ENCODE assay signal across 9 cellular contexts in the genomic region with DNA sequence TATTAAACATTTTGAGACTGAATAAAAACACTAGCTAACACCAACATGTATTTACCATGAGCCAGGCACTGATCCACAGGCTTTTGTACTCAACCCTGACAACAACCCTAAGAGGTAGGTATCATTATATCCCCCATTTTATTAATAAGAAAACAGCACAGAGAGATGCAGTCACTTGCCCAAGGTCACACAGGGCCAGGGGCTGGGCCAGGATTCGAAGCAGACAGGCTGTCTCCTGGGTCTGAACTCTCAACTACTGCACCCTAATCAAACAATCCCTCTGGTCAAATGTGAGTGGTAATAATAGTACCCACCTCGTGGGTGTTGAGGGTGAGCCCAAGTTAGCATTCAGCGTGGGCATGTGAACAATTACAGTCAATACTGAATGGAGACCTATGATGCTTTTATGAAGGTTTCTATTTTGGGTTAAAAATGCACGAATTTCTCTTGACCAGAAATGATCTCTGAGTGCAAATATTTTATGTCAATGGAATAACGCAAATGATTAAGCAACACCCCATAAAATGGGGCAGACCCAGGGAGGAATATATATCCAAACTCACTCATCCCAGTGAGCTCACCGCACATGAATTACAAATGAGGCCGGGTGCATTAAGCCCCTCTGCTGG. TPM values are rescaled to one million over a fixed set of nuclear protein-coding genes. Genes with fewer than 3 reads are reported as not detected.
A peak's percentile ranks its signal among the peaks of the same experiment; 100 is the strongest.
DNase-seq lines count a peak whose midpoint lies in the region; ATAC-seq and TF ChIP-seq lines count a peak whose summit lies in the region.
"Not testable (repeated sequence)": the region's sequence is repeated elsewhere in the genome, so short reads cannot be mapped to it uniquely, and the experiment has no call there.
"Had no signal": no experiment of that assay in that cellular context is flagged by ENCODE, and none has a peak within 500 bp of the region (broad histone marks: within the 10 kb centered on the region; RNA-seq: fewer than 3 reads in every experiment).

No MANE protein-coding gene starts in this region.

- H4K20me1 ChIP-seq in SK-N-SH (ENCODE audit: insufficient read depth): not testable (repeated sequence)

- not testable (repeated sequence) for TF ChIP-seq POLR2A in spleen (IDR thresholded peaks at IDR 0.05)

- CTCF ChIA-PET in BJ (lab: Yijun Ruan, JAX); HEK293 (lab: Yijun Ruan, JAX); SK-N-SH (lab: Yijun Ruan, JAX): not testable (repeated sequence)

- H3K4me3 ChIP-seq in BJ (ENCODE audit: low read depth, low read length): peak overlapping the region; percentile 74
- H3K4me3 ChIP-seq in HEK293 (ENCODE audit: low read depth, low read length): peak overlapping the region; percentile 63
- peak overlapping the region in 1 of 2 experiments; percentile 64; a peak in 2 of 4 replicates for H3K4me3 ChIP-seq in SK-N-SH (ENCODE audit: low read depth in 2 of 2, low read length in 1 of 2)
- H3K4me3 ChIP-seq in effector memory CD4-positive, alpha-beta T cell (ENCODE audit: insufficient read depth, low read depth, low read length, poor library complexity, severe bottlenecking): not testable (repeated sequence)
- peak overlapping the region; percentile 65; the same call in 1 of the 2 replicates for H3K4me3 ChIP-seq in iPS DF 6.9 (ENCODE audit: low read length)
- peak overlapping the region in 7 of 8 donors; percentile 73 to 93 (median 85) for H3K4me3 ChIP-seq in spleen

- H3K27ac Mint-ChIP-seq in activated naive CD8-positive, alpha-beta T cell: peak overlapping the region; percentile 95
- peak overlapping the region; percentile 77 to 98 (median 95) for H3K27ac Mint-ChIP-seq in naive thymus-derived CD8-positive, alpha-beta T cell

- not testable (repeated sequence) for H3K36me3 Mint-ChIP-seq in activated naive CD8-positive, alpha-beta T cell; naive thymus-derived CD8-positive, alpha-beta T cell

- not testable (repeated sequence) for H3K9me2 ChIP-seq in SK-N-SH

- H3K79me2 ChIP-seq in SK-N-SH (ENCODE audit: insufficient read depth): not testable (repeated sequence)

- not testable (repeated sequence) for H3K27me3 Mint-ChIP-seq in activated naive CD8-positive, alpha-beta T cell; naive thymus-derived CD8-positive, alpha-beta T cell

- intact Hi-C loops in spleen (cut with DNase I; ENCODE audit: low total_unique reads): not testable (repeated sequence)

- not testable (repeated sequence) for H3K9me3 ChIP-seq in HEK293 (ENCODE audit: control insufficient read depth, insufficient read depth, low read depth, low read length); SK-N-SH; effector memory CD4-positive, alpha-beta T cell (ENCODE audit: control insufficient read depth, low read length); iPS DF 6.9 (ENCODE audit: control insufficient read depth, insufficient read depth, low read length); spleen

- not testable (repeated sequence) for H3K36me3 ChIP-seq in BJ (ENCODE audit: control insufficient read depth, insufficient read depth, low read length); HEK293 (ENCODE audit: control insufficient read depth in 2 of 2, insufficient read depth in 1 of 2, low read length in 2 of 2); SK-N-SH (replicated peaks in 1 of 2; ENCODE audit: control insufficient read depth in 1 of 2, insufficient read depth in 2 of 2, low read length in 1 of 2); effector memory CD4-positive, alpha-beta T cell (ENCODE audit: control insufficient read depth, insufficient read depth, low read length); iPS DF 6.9 (ENCODE audit: control insufficient read depth, insufficient read depth, low read length); spleen

- not testable (repeated sequence) for TF ChIP-seq RAD21 in SK-N-SH (IDR thresholded peaks at IDR 0.05; ENCODE audit: low read length)

- POLR2A ChIA-PET in BJ (lab: Charles Lee); HEK293 (lab: Yijun Ruan, JAX); SK-N-SH (lab: Yijun Ruan, JAX): not testable (repeated sequence)
- POLR2A ChIA-PET in naive thymus-derived CD8-positive, alpha-beta T cell (lab: Charles Lee): interaction anchor here (2.1 kb wide), 1 partner anchor 63 kb away, joined by 9 read pairs; a partner anchor contains a TSS

- peak overlapping the region; percentile 78; the same call in 1 of the 2 replicates for H3K9ac ChIP-seq in SK-N-SH

- H3K9me3 Mint-ChIP-seq in activated naive CD8-positive, alpha-beta T cell (ENCODE audit: low read depth); naive thymus-derived CD8-positive, alpha-beta T cell: not testable (repeated sequence)

- not testable (repeated sequence) for H3F3A ChIP-seq in SK-N-SH (replicated peaks; ENCODE audit: insufficient read depth)

- DNase-seq in BJ (ENCODE audit: low read depth); SK-N-SH; effector memory CD4-positive, alpha-beta T cell; iPS DF 6.9 (ENCODE audit: low read depth, low spot score); naive thymus-derived CD8-positive, alpha-beta T cell; spleen: not testable (repeated sequence)

- H3K4me3 Mint-ChIP-seq in activated naive CD8-positive, alpha-beta T cell: peak overlapping the region; percentile 93
- peak overlapping the region; percentile 88 to 94 (median 90) for H3K4me3 Mint-ChIP-seq in naive thymus-derived CD8-positive, alpha-beta T cell

- not testable (repeated sequence) for H3K27me3 ChIP-seq in BJ (ENCODE audit: control insufficient read depth, insufficient read depth, low read length); SK-N-SH (ENCODE audit: insufficient read depth); effector memory CD4-positive, alpha-beta T cell (replicated peaks; ENCODE audit: control insufficient read depth, insufficient read depth, low read length, poor library complexity, severe bottlenecking); iPS DF 6.9 (ENCODE audit: control insufficient read depth, insufficient read depth, low read length); spleen (replicated peaks in 1 of 7)

- H3K27ac ChIP-seq in HEK293 (ENCODE audit: extremely low read depth, low read depth, low read length); SK-N-SH (ENCODE audit: low read depth in 2 of 2, low read length in 1 of 2); iPS DF 6.9 (ENCODE audit: low read length): not testable (repeated sequence)
- peak overlapping the region; percentile 74 for H3K27ac ChIP-seq in effector memory CD4-positive, alpha-beta T cell (ENCODE audit: insufficient read depth, low read length, poor library complexity, severe bottlenecking)
- H3K27ac ChIP-seq in spleen: peak overlapping the region in 4 of 8 donors; percentile 88 to 92 (median 90)

- not testable (repeated sequence) for TF ChIP-seq CTCF in BJ (IDR thresholded peaks at IDR 0.05; ENCODE audit: insufficient read depth, low read depth, low read length); HEK293 (tag by site-specific recombination; IDR thresholded peaks at IDR 0.05); SK-N-SH (IDR thresholded peaks at IDR 0.05); spleen (IDR thresholded peaks at IDR 0.05 in 8 of 11, conservative IDR thresholded peaks at IDR 0.05 in 3 of 11)

- not testable (repeated sequence) for ATAC-seq in naive thymus-derived CD8-positive, alpha-beta T cell

- H2AFZ ChIP-seq in SK-N-SH (ENCODE audit: low read depth): not testable (repeated sequence)

- WGBS in SK-N-SH (ENCODE audit: low lambda C conversion rate): 59% methylated on average over 5 of the region's 7 CpGs
- no CpG with 5 or more reads among the region's 7 CpGs for WGBS in iPS DF 6.9 (ENCODE audit: insufficient coverage, insufficient read length)
- WGBS in spleen, 5 donors: 28 to 43% (median 39%) methylated on average over 6 to 7 of the region's 7 CpGs

- H3K4me1 ChIP-seq in HEK293 (ENCODE audit: control insufficient read depth, insufficient read depth, low read length); SK-N-SH (ENCODE audit: control insufficient read depth in 1 of 2, insufficient read depth in 2 of 2, low read depth in 1 of 2, low read length in 1 of 2); effector memory CD4-positive, alpha-beta T cell (ENCODE audit: control insufficient read depth, insufficient read depth, low read length, poor library complexity, severe bottlenecking); iPS DF 6.9 (ENCODE audit: control insufficient read depth, insufficient read depth, low read length): not testable (repeated sequence)
- H3K4me1 ChIP-seq in spleen: peaks cover 0 to 21% (median 10%) of the 10 kb centered on the region in 6 donors

- peak overlapping the region; percentile 87 for H3K4me2 ChIP-seq in SK-N-SH

- TF ChIP-seq EP300 in SK-N-SH (IDR thresholded peaks at IDR 0.05; ENCODE audit: borderline replicate concordance in 1 of 2, low read depth in 1 of 2, low read length in 1 of 2): not testable (repeated sequence)

- H3K4me1 Mint-ChIP-seq in activated naive CD8-positive, alpha-beta T cell (ENCODE audit: low read depth): peaks cover 29% of the 10 kb centered on the region
- H3K4me1 Mint-ChIP-seq in naive thymus-derived CD8-positive, alpha-beta T cell: peaks cover 6 to 24% (median 19%) of the 10 kb centered on the region in 4 donors

RNA-seq across cellular contexts. Expression of a gene that starts 1.0 kb away (rescaled TPM):
- polyA plus RNA-seq in BJ (2011; rRNA removed) (6.5 and 8.5 TPM in 2 replicates), SK-N-SH (2012; rRNA removed) (12.5 and 12.9 TPM in 2 replicates), spleen (1 to 10 TPM; 4.5 to 7.8 (median 6.7) TPM)
- 5.8 and 8.4 TPM in 2 replicates for polyA minus RNA-seq in BJ (2011; rRNA and poly(A)+ RNA removed)
- polyA plus RNA-seq in SK-N-SH (2012; cell fraction: cytosol; rRNA removed): 5.7 and 8.3 TPM in 2 replicates
- polyA plus RNA-seq in SK-N-SH (2012; cell fraction: nucleus; rRNA removed): 18.1 and 19.8 TPM in 2 replicates
- total RNA-seq in naive thymus-derived CD8-positive, alpha-beta T cell: 10 to 100 TPM; 11.5 to 11.8 TPM
- 10 to 100 TPM; 11.6 to 20.3 (median 12.6) TPM for polyA plus RNA-seq in naive thymus-derived CD8-positive, alpha-beta T cell
- total RNA-seq in spleen: 10 to 100 TPM in 1 of 7 donors, 1 to 10 TPM in 6; 5.8 to 11.7 (median 7.6) TPM

RNA-seq across cellular contexts. Expression of a gene that starts 24.9 kb away (rescaled TPM):
- polyA plus RNA-seq in BJ (2011; rRNA removed) (55.8 and 63.1 TPM in 2 replicates), SK-N-SH (2012; rRNA removed) (27.0 and 32.2 TPM in 2 replicates), spleen (10 to 100 TPM; 13.0 to 18.6 (median 17.0) TPM)
- polyA minus RNA-seq in BJ (2011; rRNA and poly(A)+ RNA removed): 36.4 and 73.6 TPM in 2 replicates
- 17.3 and 21.9 TPM in 2 replicates for polyA plus RNA-seq in SK-N-SH (2012; cell fraction: cytosol; rRNA removed)
- polyA plus RNA-seq in SK-N-SH (2012; cell fraction: nucleus; rRNA removed): 24.4 and 24.7 TPM in 2 replicates
- total RNA-seq in naive thymus-derived CD8-positive, alpha-beta T cell: 10 to 100 TPM; 22.8 to 27.6 TPM
- 10 to 100 TPM; 23.3 to 25.1 (median 24.3) TPM for polyA plus RNA-seq in naive thymus-derived CD8-positive, alpha-beta T cell
- 10 to 100 TPM; 18.4 to 46.2 (median 24.8) TPM for total RNA-seq in spleen

RNA-seq across cellular contexts. Expression of a gene that starts 30.8 kb away (rescaled TPM):
- polyA plus RNA-seq in BJ (2011; rRNA removed): not detected in 2 replicates
- polyA minus RNA-seq in BJ (2011; rRNA and poly(A)+ RNA removed): not detected in 2 replicates
- polyA plus RNA-seq in SK-N-SH (2012; rRNA removed): 0.18 TPM in 1 of 2 replicates, not detected in the other
- polyA plus RNA-seq in SK-N-SH (2012; cell fraction: cytosol; rRNA removed): 0.07 TPM in 1 of 2 replicates, not detected in the other
- 0.04 TPM in 1 of 2 replicates, not detected in the other for polyA plus RNA-seq in SK-N-SH (2012; cell fraction: nucleus; rRNA removed)
- not detected for total RNA-seq in naive thymus-derived CD8-positive, alpha-beta T cell
- polyA plus RNA-seq in naive thymus-derived CD8-positive, alpha-beta T cell: not detected
- 1 to 10 TPM in 4 of 7 donors, under 1 TPM in 2, not detected in 1; 0.34 to 2.5 (median 1.5) TPM for total RNA-seq in spleen
- 1 to 10 TPM; 1.7 to 5.7 (median 4.0) TPM for polyA plus RNA-seq in spleen
- total RNA-seq: foreskin keratinocyte had no signal
- polyA plus RNA-seq: foreskin keratinocyte had no signal
